20 cellular contexts compared by ENCODE assay signal in the genomic region with DNA sequence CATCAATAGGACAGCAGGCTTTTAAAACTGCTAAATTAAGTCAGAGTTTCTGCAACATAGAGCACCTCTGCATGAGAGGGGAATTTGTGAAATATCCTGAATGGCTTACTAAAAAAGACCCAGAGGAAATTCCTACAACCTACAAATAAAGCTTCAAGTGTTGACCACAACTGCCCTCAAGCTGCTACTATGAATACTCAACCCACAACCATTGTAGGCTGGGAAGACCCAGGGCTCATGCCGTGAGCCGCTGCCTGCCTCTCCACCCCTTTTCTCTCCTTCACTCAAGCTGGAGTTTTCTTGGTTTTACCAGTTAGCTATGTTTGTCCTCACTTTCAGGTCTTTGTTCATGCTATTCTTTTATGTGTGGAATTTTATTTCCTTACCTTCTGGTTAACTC.
DNase-seq lines count a peak whose midpoint lies in the region; ATAC-seq and TF ChIP-seq lines count a peak whose summit lies in the region.
"Had no signal": no experiment of that assay in that cellular context is flagged by ENCODE, and none has a peak within 500 bp of the region (broad histone marks: within the 10 kb centered on the region; RNA-seq: fewer than 3 reads in every experiment).

No MANE protein-coding gene starts in this region.

- H3K27me3 ChIP-seq in GM06990 (replicated peaks; ENCODE audit: control insufficient read depth, insufficient read depth, low read length) (no peaks in the 10 kb centered on the region), mesenchymal stem cell (ENCODE audit: control insufficient read depth in 1 of 2, insufficient read depth in 1 of 2, low read length in 2 of 2) (no peaks in the 10 kb centered on the region)
- H3K27me3 ChIP-seq: colonic mucosa, gastrocnemius medialis had no signal

- H3K9ac ChIP-seq in mesenchymal stem cell (ENCODE audit: low read length): no peak overlapping the region

- no peak overlapping the region for H2AK5ac ChIP-seq in mesenchymal stem cell (ENCODE audit: low read length, severe bottlenecking)

- H3K4me1 ChIP-seq in mesenchymal stem cell (ENCODE audit: control insufficient read depth, insufficient read depth, low read depth, low read length): no peaks in the 10 kb centered on the region
- H3K4me1 ChIP-seq: colonic mucosa, gastrocnemius medialis, lower lobe of right lung had no signal

- intact Hi-C loops in head of caudate nucleus (cut with DNase I): no loop called here

- peak overlapping the region in 1 of 2 experiments; percentile 62 for H3K18ac ChIP-seq in mesenchymal stem cell (ENCODE audit: low read depth in 1 of 2, low read length in 2 of 2)

- no peaks in the 10 kb centered on the region for H3K36me3 ChIP-seq in GM06990 (ENCODE audit: control insufficient read depth, insufficient read depth, low read length)
- H3K36me3 ChIP-seq in mesenchymal stem cell (ENCODE audit: control insufficient read depth in 1 of 2, insufficient read depth in 2 of 2, low read depth in 1 of 2, low read length in 2 of 2): no peaks in the 10 kb centered on the region
- H3K36me3 ChIP-seq: colonic mucosa, gastrocnemius medialis, lower lobe of right lung had no signal

- H2AFZ ChIP-seq in mesenchymal stem cell (ENCODE audit: low read depth, low read length): peak overlapping the region; percentile 39

- peak overlapping the region in 1 of 2 experiments; percentile 82 for H3K4ac ChIP-seq in mesenchymal stem cell (ENCODE audit: low read depth in 1 of 2, low read length in 2 of 2)

- H2BK5ac ChIP-seq in mesenchymal stem cell (ENCODE audit: low read depth, low read length, poor library complexity, severe bottlenecking): no peak overlapping the region

- H3K9me3 ChIP-seq in mesenchymal stem cell (ENCODE audit: control insufficient read depth, low read length): no peaks in the 10 kb centered on the region
- H3K9me3 ChIP-seq: colonic mucosa, gastrocnemius medialis, lower lobe of right lung had no signal

- peak overlapping the region; percentile 50 for H4K91ac ChIP-seq in mesenchymal stem cell (ENCODE audit: low read length)

- WGBS in mesenchymal stem cell: 62% methylated on average over 2 of the region's 2 CpGs

- no peaks in the 10 kb centered on the region for H3K79me1 ChIP-seq in mesenchymal stem cell (replicated peaks; ENCODE audit: low read length, poor library complexity, severe bottlenecking)

- H3K14ac ChIP-seq in mesenchymal stem cell (ENCODE audit: low read length in 2 of 2): no peak overlapping the region

- DNase-seq in GM06990 (ENCODE audit: extremely low read depth, insufficient read length) (peak; percentile 8), SKM-1 treated with dmso at 0.1 percent for 144 hours (lab: John Stamatoyannopoulos, UW; ENCODE audit: unreplicated experiment) (peak; percentile 23), mesenchymal stem cell (peak; percentile 40), NOMO-1 (lab: John Stamatoyannopoulos, UW; ENCODE audit: unreplicated experiment in 2 of 2) (no peak), NCI-H345 treated with DMSO at 0.1 percent for 48 hours (lab: John Stamatoyannopoulos, UW; ENCODE audit: unreplicated experiment) (no peak), head of caudate nucleus (no peak)
- DNase-seq: activated effector memory CD4-positive, alpha-beta T cell treated with anti-CD3 and anti-CD28 coated beads, Interleukin-2, amount 50 U/mL, for 16 hours; anterior cingulate cortex; colonic mucosa; gastrocnemius medialis; HFFc6; lower lobe of right lung; natural killer cell; NCI-H446; SHP77; stimulated activated CD4-positive, alpha-beta T cell treated with anti-CD3 and anti-CD28 coated beads, Interleukin-15, amount 100 ng/mL, for 24 hours; T-helper 2 cell had no signal

- H2BK15ac ChIP-seq in mesenchymal stem cell (ENCODE audit: low read depth, poor library complexity, severe bottlenecking): no peak overlapping the region

- no peak overlapping the region for H3K27ac ChIP-seq in mesenchymal stem cell (ENCODE audit: low read length, poor library complexity, severe bottlenecking)
- H3K27ac ChIP-seq: colonic mucosa, gastrocnemius medialis, lower lobe of right lung had no signal

- H3K23ac ChIP-seq in mesenchymal stem cell (ENCODE audit: low read length in 2 of 2): no peak overlapping the region

- peak; percentile 48 for ATAC-seq in HG02678 (IDR thresholded peaks at IDR 0.05; ENCODE audit: unreplicated experiment)
- ATAC-seq in GM21390 (IDR thresholded peaks at IDR 0.05; ENCODE audit: unreplicated experiment): no peak
- ATAC-seq: activated CD4-positive, CD25-positive, alpha-beta regulatory T cell treated with anti-CD3 and anti-CD28 coated beads, Interleukin-2, amount 50 U/mL, for 24 hours; gastrocnemius medialis; lower lobe of right lung; natural killer cell had no signal

- no peak overlapping the region for H3K4me2 ChIP-seq in mesenchymal stem cell (ENCODE audit: low read length, poor library complexity, severe bottlenecking)

- H4K8ac ChIP-seq in mesenchymal stem cell (ENCODE audit: low read length): no peak overlapping the region

- H3K4me3 ChIP-seq in GM06990 (replicated peaks; ENCODE audit: low read depth, low read length) (no peak overlapping the region), mesenchymal stem cell (ENCODE audit: insufficient read depth in 1 of 2, low read depth in 1 of 2, low read length in 2 of 2) (no peak overlapping the region)
- H3K4me3 ChIP-seq: colonic mucosa, gastrocnemius medialis, lower lobe of right lung had no signal

- H2BK120ac ChIP-seq in mesenchymal stem cell (ENCODE audit: low read depth, low read length): no peak overlapping the region

- H2BK12ac ChIP-seq in mesenchymal stem cell (ENCODE audit: low read length in 2 of 2): peak overlapping the region; percentile 83 to 89

- TF ChIP-seq CTCF in GM06990 (IDR thresholded peaks at IDR 0.05; ENCODE audit: insufficient read depth, low read length, poor library complexity, severe bottlenecking): no peak

Comparison
In these comparisons a context has a peak if more than half of its experiments do, and no peak if none do; other contexts are left out.
1. DNase-seq: peak in GM06990 (single experiment), SKM-1 treated with dmso at 0.1 percent for 144 hours (single experiment) and mesenchymal stem cell (single experiment); none in NOMO-1 (0 of 2), NCI-H345 treated with DMSO at 0.1 percent for 48 hours (single experiment) and head of caudate nucleus (0 of 42).